10 cellular contexts compared by ENCODE assay signal in the genomic region with DNA sequence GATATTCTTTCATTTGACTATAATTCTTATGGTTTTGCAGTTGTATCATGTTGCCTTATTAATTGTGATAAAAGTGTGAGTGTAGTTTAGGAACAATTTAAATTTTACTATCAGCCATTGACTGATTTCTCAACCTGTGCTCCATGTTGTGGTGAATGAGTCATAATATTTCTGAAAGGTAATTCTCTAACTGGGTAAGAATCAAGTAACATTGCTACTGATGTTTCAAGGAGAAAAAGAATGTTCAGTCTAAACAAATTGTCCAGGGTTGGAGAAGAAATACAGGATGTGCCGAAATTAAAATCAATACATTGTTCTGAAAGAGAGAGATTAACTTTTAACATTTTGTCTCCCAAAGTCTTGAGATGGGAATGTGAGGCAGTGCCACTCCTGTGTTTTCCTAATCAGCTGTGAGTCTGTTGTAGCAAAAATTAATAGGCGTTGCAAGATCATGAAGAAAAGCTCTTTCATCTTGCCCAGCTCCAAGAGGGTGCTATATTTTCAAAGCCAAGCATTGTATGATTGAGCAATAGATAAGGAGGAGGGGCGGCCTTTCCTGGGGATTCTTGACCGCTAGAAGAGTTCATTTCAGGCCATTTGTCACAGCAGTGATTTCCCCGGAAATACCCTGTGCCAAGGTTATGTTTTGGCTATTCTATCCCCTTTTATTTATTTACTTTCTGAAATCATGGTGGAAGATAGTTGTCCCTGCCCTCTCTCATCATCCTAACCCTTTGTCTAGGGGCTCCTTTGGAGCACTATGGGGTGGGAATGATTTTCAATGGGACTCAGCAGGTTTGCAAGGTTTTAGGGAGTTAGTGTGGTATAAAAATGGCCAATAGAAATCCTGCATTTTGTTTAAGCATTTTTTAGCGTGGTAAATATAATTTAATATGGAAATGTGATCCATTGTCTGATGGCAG.
A peak's percentile ranks its signal among the peaks of the same experiment; 100 is the strongest.
DNase-seq lines count a peak whose midpoint lies in the region; ATAC-seq and TF ChIP-seq lines count a peak whose summit lies in the region.
"Had no signal": no experiment of that assay in that cellular context is flagged by ENCODE, and none has a peak within 500 bp of the region (broad histone marks: within the 10 kb centered on the region; RNA-seq: fewer than 3 reads in every experiment).

No MANE protein-coding gene starts in this region.

- H3K9me3 ChIP-seq in lower lobe of right lung (no peaks in the 10 kb centered on the region), Peyer's patch (no peaks in the 10 kb centered on the region)

- DNase-seq in COR-L47 (lab: John Stamatoyannopoulos, UW) (peak; percentile 11), LHCN-M2 (ENCODE audit: low read depth) (peak; percentile 28), brain microvascular endothelial cell (peak; percentile 6), lower lobe of right lung (no peak), NCI-H2029 (lab: John Stamatoyannopoulos, UW) (no peak), Peyer's patch (no peak)
- DNase-seq: effector CD4-positive, alpha-beta T cell; islet precursor cell had no signal

- no peak overlapping the region for H3K4me3 ChIP-seq in brain microvascular endothelial cell (ENCODE audit: low read depth, low read length)
- H3K4me3 ChIP-seq in lower lobe of right lung = no peak overlapping the region
- no peak overlapping the region for H3K4me3 ChIP-seq in Peyer's patch

- H3K27ac ChIP-seq in brain microvascular endothelial cell (peak overlapping the region; percentile 35), lower lobe of right lung (no peak overlapping the region), Peyer's patch (no peak overlapping the region)

- in situ Hi-C loops in brain microvascular endothelial cell (cut with HindIII; ENCODE audit: low pct_ligation_motif_present, low sequenced_read_pairs) = no loop called here

- no peak for TF ChIP-seq POLR2A in Peyer's patch (IDR thresholded peaks at IDR 0.05)

- H3K36me3 ChIP-seq in brain microvascular endothelial cell (replicated peaks) (no peaks in the 10 kb centered on the region), lower lobe of right lung (no peaks in the 10 kb centered on the region), Peyer's patch (no peaks in the 10 kb centered on the region)

- no peak for TF ChIP-seq CTCF in brain microvascular endothelial cell (IDR thresholded peaks at IDR 0.05; ENCODE audit: low read depth, low read length, missing control alignments)
- no peak for TF ChIP-seq CTCF in lower lobe of right lung (IDR thresholded peaks at IDR 0.05)
- no peak for TF ChIP-seq CTCF in Peyer's patch (IDR thresholded peaks at IDR 0.05)

- H3K27me3 ChIP-seq in brain microvascular endothelial cell (replicated peaks) = no peaks in the 10 kb centered on the region
- no peaks in the 10 kb centered on the region for H3K27me3 ChIP-seq in lower lobe of right lung (ENCODE audit: low read depth)
- no peaks in the 10 kb centered on the region for H3K27me3 ChIP-seq in Peyer's patch

- ATAC-seq in lower lobe of right lung (peak; percentile 65 to 83), HG02981 (IDR thresholded peaks at IDR 0.05; ENCODE audit: unreplicated experiment) (no peak), HG02763 (IDR thresholded peaks at IDR 0.05; ENCODE audit: unreplicated experiment) (no peak)

- intact Hi-C loops in lower lobe of right lung (cut with DNase I) = no loop called here

- peaks cover 11% of the 10 kb centered on the region for H3K4me1 ChIP-seq in lower lobe of right lung
- no peaks in the 10 kb centered on the region for H3K4me1 ChIP-seq in Peyer's patch

Comparison
In these comparisons a context has a peak if more than half of its experiments do, and no peak if none do; other contexts are left out.
1. DNase-seq: peak in COR-L47 (single experiment), LHCN-M2 (single experiment) and brain microvascular endothelial cell (single experiment); none in lower lobe of right lung (single experiment), NCI-H2029 (single experiment) and Peyer's patch (0 of 3).
2. ATAC-seq: peak in lower lobe of right lung (2 of 2); none in HG02981 (single experiment) and HG02763 (single experiment).